26 cellular contexts compared by ENCODE assay signal in genomic region chrX:69197690-69198089, GRCh38.
"Had no signal": no experiment of that assay in that cellular context is flagged by ENCODE, and none has a peak within 500 bp of the region (broad histone marks: within the 10 kb centered on the region; RNA-seq: fewer than 3 reads in every experiment).

No MANE protein-coding gene starts in this region.

- H3K27ac ChIP-seq: left lung, lower lobe of right lung, ovary, prostate gland, skin epidermis, stomach, tibial nerve, upper lobe of left lung, vagina had no signal

- H3K4me3 Mint-ChIP-seq: naive B cell; natural killer cell; stimulated activated naive B cell treated with anti-CD40 and anti-IgM and Interleukin-4, amounts not matched to agents 10 μg/mL and 1 μg/mL and 100 μg/mL, for 72 hours had no signal

- H3K9me3 ChIP-seq: left lung, lower lobe of right lung, ovary, prostate gland, stomach, tibial nerve, upper lobe of left lung, vagina had no signal

- H3K36me3 ChIP-seq: left lung, lower lobe of right lung, ovary, prostate gland, stomach, tibial nerve, upper lobe of left lung, vagina had no signal

- H3K9me3 Mint-ChIP-seq: naive B cell; natural killer cell; stimulated activated naive B cell treated with anti-CD40 and anti-IgM and Interleukin-4, amounts not matched to agents 10 μg/mL and 1 μg/mL and 100 μg/mL, for 72 hours had no signal

- ATAC-seq: left colon; left lung; lower lobe of right lung; natural killer cell; right cardiac atrium; sciatic nerve; stimulated activated naive B cell treated with anti-CD40 and anti-IgM and Interleukin-4, amounts not matched to agents 10 μg/mL and 1 μg/mL and 100 μg/mL, for 72 hours; stimulated activated naive CD8-positive, alpha-beta T cell treated with anti-CD3 and anti-CD28 coated beads, Interleukin-15, Interleukin-2, amounts not matched to agents 100 U/mL and 50 U/mL, for 24 hours had no signal

- DNase-seq: hippocampal formation; kidney; left colon; left lung; lower lobe of right lung; mammary epithelial cell; mesenchymal stem cell; naive B cell; natural killer cell; posterior cingulate gyrus; retina; right cardiac atrium; stimulated activated CD4-positive, alpha-beta T cell treated with anti-CD3 and anti-CD28 coated beads, Interleukin-12 subunit alpha, Interleukin-12 subunit beta, amount 100 ng/mL, for 4 hours; stimulated activated CD4-positive, alpha-beta T cell treated with anti-CD3 and anti-CD28 coated beads, Interleukin-15, amount 100 ng/mL, for 24 hours; stimulated activated CD4-positive, alpha-beta T cell treated with anti-CD3 and anti-CD28 coated beads, Interleukin-2, amount 100 ng/mL, for 24 hours; stimulated activated CD4-positive, alpha-beta T cell treated with anti-CD3 and anti-CD28 coated beads, Interleukin-4, amount 100 ng/mL, for 1 hour; stimulated activated naive B cell treated with anti-CD40 and anti-IgM and Interleukin-4, amounts not matched to agents 10 μg/mL and 1 μg/mL and 100 μg/mL, for 72 hours; stimulated activated naive CD8-positive, alpha-beta T cell treated with anti-CD3 and anti-CD28 coated beads, Interleukin-15, Interleukin-2, amounts not matched to agents 100 U/mL and 50 U/mL, for 24 hours; stomach; upper lobe of left lung had no signal

- H3K4me1 Mint-ChIP-seq: naive B cell, natural killer cell had no signal

- H3K4me3 ChIP-seq: left lung, lower lobe of right lung, ovary, prostate gland, skin epidermis, stomach, tibial nerve, upper lobe of left lung, vagina had no signal

- H3K27me3 ChIP-seq: left lung, ovary, upper lobe of left lung, vagina had no signal

- H3K27ac Mint-ChIP-seq: natural killer cell; stimulated activated naive B cell treated with anti-CD40 and anti-IgM and Interleukin-4, amounts not matched to agents 10 μg/mL and 1 μg/mL and 100 μg/mL, for 72 hours had no signal

- H3K36me3 Mint-ChIP-seq: naive B cell; natural killer cell; stimulated activated naive B cell treated with anti-CD40 and anti-IgM and Interleukin-4, amounts not matched to agents 10 μg/mL and 1 μg/mL and 100 μg/mL, for 72 hours had no signal

- H3K4me1 ChIP-seq: left lung, lower lobe of right lung, prostate gland, stomach, tibial nerve, upper lobe of left lung, vagina had no signal
